In genomic region chr12:12976366-12976765, GRCh38 we compare ENCODE assay signal across 1 cellular context.
TF ChIP-seq lines count a peak whose summit lies in the region.

No MANE protein-coding gene starts in this region.

TF ChIP-seq in SK-N-SH, 30 proteins besides CTCF, POLR2A, EP300 and RAD21 (continued from another document):
- TF ChIP-seq USF1 (IDR thresholded peaks at IDR 0.05; ENCODE audit: borderline replicate concordance, low read depth) = no peak
- no peak for TF ChIP-seq ZBTB33 (IDR thresholded peaks at IDR 0.05; ENCODE audit: borderline replicate concordance, low read depth)
- no peak for TF ChIP-seq TAF1 (IDR thresholded peaks at IDR 0.05; ENCODE audit: borderline replicate concordance, low read depth, low read length)
- TF ChIP-seq ELF1 (IDR thresholded peaks at IDR 0.05) = no peak
- peak; percentile 75 for TF ChIP-seq JUND (IDR thresholded peaks at IDR 0.05)
- no peak for TF ChIP-seq GATA2 (CRISPR knock-in tag; IDR thresholded peaks at IDR 0.05)
- peak; percentile 32; the same call in 1 of the 2 replicates for TF ChIP-seq PBX3 (IDR thresholded peaks at IDR 0.05)
- TF ChIP-seq SIN3A (IDR thresholded peaks at IDR 0.05; ENCODE audit: borderline replicate concordance, low read depth, low read length) = no peak
- TF ChIP-seq CHD2 (IDR thresholded peaks at IDR 0.05; ENCODE audit: low read length, partially characterized antibody) = no peak
- no peak for TF ChIP-seq RFX5 (IDR thresholded peaks at IDR 0.05; ENCODE audit: low read length)
- TF ChIP-seq FOXM1 (IDR thresholded peaks at IDR 0.05; ENCODE audit: low read depth) = no peak
- TF ChIP-seq RXRA (IDR thresholded peaks at IDR 0.05; ENCODE audit: borderline replicate concordance, low read depth) = no peak
- TF ChIP-seq FOXJ3 (CRISPR knock-in tag; IDR thresholded peaks at IDR 0.05) = no peak
- TF ChIP-seq TEAD4 (IDR thresholded peaks at IDR 0.05; ENCODE audit: borderline replicate concordance, insufficient read depth) = peak; percentile 22; the same call in 1 of the 2 replicates
- peak; percentile 65 for TF ChIP-seq MEF2A (IDR thresholded peaks at IDR 0.05; ENCODE audit: borderline replicate concordance, low read depth)
- TF ChIP-seq MXI1 (IDR thresholded peaks at IDR 0.05; ENCODE audit: low read depth, low read length) = no peak
- TF ChIP-seq SMC3 (IDR thresholded peaks at IDR 0.05; ENCODE audit: low read depth, low read length) = no peak
- TF ChIP-seq MAX (IDR thresholded peaks at IDR 0.05; ENCODE audit: low read depth) = peak; percentile 87
